In the genomic region with DNA sequence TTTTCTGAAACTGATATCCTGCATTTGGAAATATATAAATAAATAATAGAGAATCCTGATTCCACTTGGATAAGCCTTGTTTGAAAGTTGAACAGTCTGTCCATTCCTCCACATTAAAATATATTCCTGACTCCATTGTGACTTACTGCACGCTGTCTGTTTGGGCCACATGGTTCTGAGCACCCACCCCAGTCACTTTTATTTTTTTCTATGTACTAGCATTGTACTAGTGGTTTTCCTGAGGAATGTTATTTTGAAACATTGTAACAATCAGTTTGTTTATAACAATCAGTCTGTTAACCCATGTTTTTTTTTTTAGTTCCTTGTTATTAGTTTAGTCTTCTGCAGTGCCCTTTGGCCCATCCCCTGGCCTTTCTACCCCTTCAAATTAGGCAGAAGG, we compare ENCODE assay signal across 19 cellular contexts.
DNase-seq lines count a peak whose midpoint lies in the region; ATAC-seq and TF ChIP-seq lines count a peak whose summit lies in the region.
"Had no signal": no experiment of that assay in that cellular context is flagged by ENCODE, and none has a peak within 500 bp of the region (broad histone marks: within the 10 kb centered on the region; RNA-seq: fewer than 3 reads in every experiment).

No MANE protein-coding gene starts in this region.

- peak overlapping the region; percentile 66; the same call in 1 of the 2 replicates for H3K4me2 ChIP-seq in SK-N-SH

- DNase-seq in SK-N-SH: no peak
- peak; percentile 2 for DNase-seq in astrocyte of the hippocampus (ENCODE audit: low read depth, low spot score)
- DNase-seq in iris pigment epithelial cell (ENCODE audit: low read depth): peak; percentile 30
- no peak for DNase-seq in right lobe of liver
- no peak for DNase-seq in G401 (ENCODE audit: low spot score)
- DNase-seq in ovary: no peak
- DNase-seq: 8988T; activated effector memory CD4-positive, alpha-beta T cell treated with anti-CD3 and anti-CD28 coated beads, Interleukin-2, amount 50 U/mL, for 16 hours; aorta; DMS 273 treated with DMSO at 0.1 percent for 48 hours; NCI-H1105 treated with DMSO at 0.1 percent for 48 hours; NCI-H2107; NCI-H526; Right ventricle myocardium superior; upper lobe of left lung had no signal

- H3K79me2 ChIP-seq in SK-N-SH (ENCODE audit: insufficient read depth): no peaks in the 10 kb centered on the region

- H3K9ac ChIP-seq in SK-N-SH: no peak overlapping the region
- no peak overlapping the region for H3K9ac ChIP-seq in stomach smooth muscle (ENCODE audit: low read length in 2 of 2)

- H3K9me2 ChIP-seq in SK-N-SH: no peaks in the 10 kb centered on the region

- TF ChIP-seq CTCF in SK-N-SH (IDR thresholded peaks at IDR 0.05): no peak
- TF ChIP-seq CTCF in right lobe of liver (IDR thresholded peaks at IDR 0.05): no peak
- TF ChIP-seq CTCF in ovary (IDR thresholded peaks at IDR 0.05): no peak

- H3K4me3 ChIP-seq in SK-N-SH (ENCODE audit: low read depth in 2 of 2, low read length in 1 of 2) (no peak overlapping the region), stomach smooth muscle (ENCODE audit: low read length in 2 of 2) (no peak overlapping the region), right lobe of liver (no peak overlapping the region), ovary (no peak overlapping the region)
- H3K4me3 ChIP-seq: upper lobe of left lung had no signal

- POLR2A ChIA-PET in SK-N-SH (lab: Yijun Ruan, JAX): no interaction called here

- H3F3A ChIP-seq in SK-N-SH (replicated peaks; ENCODE audit: insufficient read depth): peaks cover 34% of the 10 kb centered on the region

- H4K20me1 ChIP-seq in SK-N-SH (ENCODE audit: insufficient read depth): no peaks in the 10 kb centered on the region

- H2AFZ ChIP-seq in SK-N-SH (ENCODE audit: low read depth): peak overlapping the region; percentile 80

- no peak for TF ChIP-seq EP300 in SK-N-SH (IDR thresholded peaks at IDR 0.05; ENCODE audit: borderline replicate concordance in 1 of 2, low read depth in 1 of 2, low read length in 1 of 2)
- no peak for TF ChIP-seq EP300 in ovary (IDR thresholded peaks at IDR 0.05)

- no peak for ATAC-seq in SK-N-SH treated with all-trans-retinoic acid at 6 μM for 48 hours
- ATAC-seq in right lobe of liver: no peak
- ATAC-seq: stimulated activated memory B cell treated with anti-CD40 and anti-IgM and Interleukin-4, amounts not matched to agents 10 μg/mL and 1 μg/mL and 100 μg/mL, for 72 hours had no signal

- CTCF ChIA-PET in SK-N-SH (lab: Yijun Ruan, JAX): no interaction called here

- H3K9me3 ChIP-seq in SK-N-SH (no peaks in the 10 kb centered on the region), stomach smooth muscle (ENCODE audit: control insufficient read depth in 2 of 2, low read length in 2 of 2) (no peaks in the 10 kb centered on the region), right lobe of liver (no peaks in the 10 kb centered on the region), ovary (no peaks in the 10 kb centered on the region)
- H3K9me3 ChIP-seq: upper lobe of left lung had no signal

- peaks cover 3 to 25% of the 10 kb centered on the region in 2 experiments for H3K4me1 ChIP-seq in SK-N-SH (ENCODE audit: control insufficient read depth in 1 of 2, insufficient read depth in 2 of 2, low read depth in 1 of 2, low read length in 1 of 2)
- peaks cover 8% of the 10 kb centered on the region for H3K4me1 ChIP-seq in stomach smooth muscle (ENCODE audit: control insufficient read depth, insufficient read depth, low read length)
- no peaks in the 10 kb centered on the region for H3K4me1 ChIP-seq in right lobe of liver
- H3K4me1 ChIP-seq in ovary (ENCODE audit: insufficient read depth): no peaks in the 10 kb centered on the region

- no peaks in the 10 kb centered on the region for H3K27me3 ChIP-seq in SK-N-SH (ENCODE audit: insufficient read depth)
- H3K27me3 ChIP-seq in stomach smooth muscle (ENCODE audit: control insufficient read depth in 1 of 2, insufficient read depth in 2 of 2, low read length in 2 of 2): no peaks in the 10 kb centered on the region
- no peaks in the 10 kb centered on the region for H3K27me3 ChIP-seq in right lobe of liver
- H3K27me3 ChIP-seq in ovary: no peaks in the 10 kb centered on the region
- H3K27me3 ChIP-seq: upper lobe of left lung had no signal

- WGBS in SK-N-SH (ENCODE audit: low lambda C conversion rate): 100% methylated on average over 1 of the region's 1 CpG
- WGBS in right lobe of liver (ENCODE audit: insufficient coverage, low coverage, low lambda C conversion rate, missing lambda C conversion rate): 81% methylated on average over 1 of the region's 1 CpG
- WGBS in ovary, 3 donors: 49 to 56% (median 55%) methylated on average over 1 of the region's 1 CpG

- H3K27ac ChIP-seq in SK-N-SH (ENCODE audit: low read depth in 2 of 2, low read length in 1 of 2) (peak overlapping the region; percentile 24 to 94; a peak in 3 of 4 replicates), stomach smooth muscle (ENCODE audit: low read length) (peak overlapping the region; percentile 50), right lobe of liver (no peak overlapping the region), ovary (no peak overlapping the region)
- H3K27ac ChIP-seq: HL-60, upper lobe of left lung had no signal

- TF ChIP-seq POLR2A in right lobe of liver (IDR thresholded peaks at IDR 0.05) (no peak), ovary (IDR thresholded peaks at IDR 0.05) (no peak)

- intact Hi-C loops in right lobe of liver (cut with DNase I): no loop called here
- intact Hi-C loops in ovary (cut with DNase I): no loop called here

- H3K36me3 ChIP-seq in SK-N-SH (replicated peaks in 1 of 2; ENCODE audit: control insufficient read depth in 1 of 2, insufficient read depth in 2 of 2, low read length in 1 of 2) (peaks cover 0 to 3% of the 10 kb centered on the region in 2 experiments), stomach smooth muscle (ENCODE audit: control insufficient read depth in 2 of 2, insufficient read depth in 2 of 2, low read length in 2 of 2) (no peaks in the 10 kb centered on the region), right lobe of liver (no peaks in the 10 kb centered on the region), ovary (no peaks in the 10 kb centered on the region)
- H3K36me3 ChIP-seq: upper lobe of left lung had no signal

- TF ChIP-seq RAD21 in SK-N-SH (IDR thresholded peaks at IDR 0.05; ENCODE audit: low read length): no peak

- in situ Hi-C loops in G401 (cut with HindIII; ENCODE audit: low sequenced_read_pairs): no loop called here

TF ChIP-seq in SK-N-SH, 30 proteins besides CTCF, POLR2A, EP300 and RAD21 (continues in another document):
- no peak for TF ChIP-seq FOXM1 (IDR thresholded peaks at IDR 0.05; ENCODE audit: low read depth)
- TF ChIP-seq, protein P1, sequence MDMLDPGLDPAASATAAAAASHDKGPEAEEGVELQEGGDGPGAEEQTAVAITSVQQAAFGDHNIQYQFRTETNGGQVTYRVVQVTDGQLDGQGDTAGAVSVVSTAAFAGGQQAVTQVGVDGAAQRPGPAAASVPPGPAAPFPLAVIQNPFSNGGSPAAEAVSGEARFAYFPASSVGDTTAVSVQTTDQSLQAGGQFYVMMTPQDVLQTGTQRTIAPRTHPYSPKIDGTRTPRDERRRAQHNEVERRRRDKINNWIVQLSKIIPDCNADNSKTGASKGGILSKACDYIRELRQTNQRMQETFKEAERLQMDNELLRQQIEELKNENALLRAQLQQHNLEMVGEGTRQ (IDR thresholded peaks at IDR 0.05; ENCODE audit: borderline replicate concordance, low read depth, low read length): no peak
- TF ChIP-seq SMC3 (IDR thresholded peaks at IDR 0.05; ENCODE audit: low read depth, low read length): no peak
- TF ChIP-seq JUND (IDR thresholded peaks at IDR 0.05): no peak
- no peak for TF ChIP-seq POLR2AphosphoS5 (IDR thresholded peaks at IDR 0.05; ENCODE audit: low read depth, low read length)
- no peak for TF ChIP-seq NFIC (IDR thresholded peaks at IDR 0.05; ENCODE audit: borderline replicate concordance)

TF ChIP-seq in SK-N-SH treated with all-trans-retinoic acid at 6 μM for 48 hours, 23 proteins besides CTCF, POLR2A, EP300 and RAD21 (continues in another document):
- TF ChIP-seq ZNF565 (CRISPR knock-in tag; conservative IDR thresholded peaks at IDR 0.05; ENCODE audit: low read depth): no peak
- TF ChIP-seq ZNF70 (CRISPR knock-in tag; IDR thresholded peaks at IDR 0.05): no peak
- TF ChIP-seq, protein P2, sequence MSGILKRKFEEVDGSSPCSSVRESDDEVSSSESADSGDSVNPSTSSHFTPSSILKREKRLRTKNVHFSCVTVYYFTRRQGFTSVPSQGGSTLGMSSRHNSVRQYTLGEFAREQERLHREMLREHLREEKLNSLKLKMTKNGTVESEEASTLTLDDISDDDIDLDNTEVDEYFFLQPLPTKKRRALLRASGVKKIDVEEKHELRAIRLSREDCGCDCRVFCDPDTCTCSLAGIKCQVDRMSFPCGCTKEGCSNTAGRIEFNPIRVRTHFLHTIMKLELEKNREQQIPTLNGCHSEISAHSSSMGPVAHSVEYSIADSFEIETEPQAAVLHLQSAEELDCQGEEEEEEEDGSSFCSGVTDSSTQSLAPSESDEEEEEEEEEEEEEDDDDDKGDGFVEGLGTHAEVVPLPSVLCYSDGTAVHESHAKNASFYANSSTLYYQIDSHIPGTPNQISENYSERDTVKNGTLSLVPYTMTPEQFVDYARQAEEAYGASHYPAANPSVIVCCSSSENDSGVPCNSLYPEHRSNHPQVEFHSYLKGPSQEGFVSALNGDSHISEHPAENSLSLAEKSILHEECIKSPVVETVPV (CRISPR knock-in tag; IDR thresholded peaks at IDR 0.05): no peak
- no peak for TF ChIP-seq ARNTL (CRISPR knock-in tag; IDR thresholded peaks at IDR 0.05; ENCODE audit: borderline replicate concordance, low read depth)
- no peak for TF ChIP-seq RARB (CRISPR knock-in tag; IDR thresholded peaks at IDR 0.05)
- TF ChIP-seq, protein P3, sequence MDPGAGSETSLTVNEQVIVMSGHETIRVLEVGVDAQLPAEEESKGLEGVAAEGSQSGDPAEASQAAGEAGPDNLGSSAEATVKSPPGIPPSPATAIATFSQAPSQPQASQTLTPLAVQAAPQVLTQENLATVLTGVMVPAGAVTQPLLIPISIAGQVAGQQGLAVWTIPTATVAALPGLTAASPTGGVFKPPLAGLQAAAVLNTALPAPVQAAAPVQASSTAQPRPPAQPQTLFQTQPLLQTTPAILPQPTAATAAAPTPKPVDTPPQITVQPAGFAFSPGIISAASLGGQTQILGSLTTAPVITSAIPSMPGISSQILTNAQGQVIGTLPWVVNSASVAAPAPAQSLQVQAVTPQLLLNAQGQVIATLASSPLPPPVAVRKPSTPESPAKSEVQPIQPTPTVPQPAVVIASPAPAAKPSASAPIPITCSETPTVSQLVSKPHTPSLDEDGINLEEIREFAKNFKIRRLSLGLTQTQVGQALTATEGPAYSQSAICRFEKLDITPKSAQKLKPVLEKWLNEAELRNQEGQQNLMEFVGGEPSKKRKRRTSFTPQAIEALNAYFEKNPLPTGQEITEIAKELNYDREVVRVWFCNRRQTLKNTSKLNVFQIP (CRISPR knock-in tag; IDR thresholded peaks at IDR 0.05; ENCODE audit: borderline replicate concordance, low read depth): no peak
- no peak for TF ChIP-seq TCF4 (CRISPR knock-in tag; IDR thresholded peaks at IDR 0.05; ENCODE audit: borderline replicate concordance)

Comparison
In these comparisons a context has a peak if more than half of its experiments do, and no peak if none do; other contexts are left out.
1. DNase-seq: peak in astrocyte of the hippocampus (single experiment) and iris pigment epithelial cell (single experiment); none in SK-N-SH (single experiment), right lobe of liver (0 of 3), G401 (single experiment) and ovary (0 of 5).
2. H3K27ac ChIP-seq: peak in SK-N-SH (2 of 2) and stomach smooth muscle (single experiment); none in right lobe of liver (0 of 3) and ovary (0 of 2).